ENCODE assay signal across 4 cellular contexts in genomic region chr19:22792863-22793262, GRCh38. TPM values are rescaled to one million over a fixed set of nuclear protein-coding genes. Genes with fewer than 3 reads are reported as not detected.
"Had no signal": no experiment of that assay in that cellular context is flagged by ENCODE, and none has a peak within 500 bp of the region (broad histone marks: within the 10 kb centered on the region; RNA-seq: fewer than 3 reads in every experiment).

No MANE protein-coding gene starts in this region.

RNA-seq across cellular contexts. Expression of gene ZNF99, which starts 8.9 kb away (rescaled TPM):
- total RNA-seq: M059J, MCF 10A, NCI-H460 had no signal

RNA-seq across cellular contexts. Expression of gene ZNF723, which starts 39.2 kb away (rescaled TPM):
- total RNA-seq: LHCN-M2, M059J, MCF 10A, NCI-H460 had no signal
